25 cellular contexts compared by ENCODE assay signal in genomic region chr14:30382221-30382620, GRCh38.
DNase-seq lines count a peak whose midpoint lies in the region; ATAC-seq and TF ChIP-seq lines count a peak whose summit lies in the region.
"Had no signal": no experiment of that assay in that cellular context is flagged by ENCODE, and none has a peak within 500 bp of the region (broad histone marks: within the 10 kb centered on the region; RNA-seq: fewer than 3 reads in every experiment).

No MANE protein-coding gene starts in this region.

- no peaks in the 10 kb centered on the region for H3K36me3 Mint-ChIP-seq in nephron (ENCODE audit: low read depth)
- H3K36me3 Mint-ChIP-seq: CD14-positive monocyte; CD4-positive, alpha-beta memory T cell; CD4-positive, CD25-positive, alpha-beta regulatory T cell; CD8-positive, alpha-beta memory T cell had no signal

- peaks cover 20% of the 10 kb centered on the region for H3K4me1 Mint-ChIP-seq in nephron
- H3K4me1 Mint-ChIP-seq: CD14-positive monocyte; CD4-positive, alpha-beta memory T cell; CD4-positive, CD25-positive, alpha-beta regulatory T cell; CD8-positive, alpha-beta memory T cell had no signal

- peaks cover 3% of the 10 kb centered on the region for H3K9me3 Mint-ChIP-seq in nephron
- H3K9me3 Mint-ChIP-seq: CD14-positive monocyte; CD4-positive, alpha-beta memory T cell had no signal

- no peak for TF ChIP-seq CTCF in nephron (IDR thresholded peaks at IDR 0.05; ENCODE audit: unreplicated experiment in 3 of 3)

- no peaks in the 10 kb centered on the region for H3K36me3 ChIP-seq in MG63
- H3K36me3 ChIP-seq in adipocyte (ENCODE audit: control insufficient read depth, insufficient read depth, low read length, severe bottlenecking), result no peaks in the 10 kb centered on the region
- H3K36me3 ChIP-seq: BE2C, BLaER1 had no signal

- H3K27me3 ChIP-seq in MG63 (no peaks in the 10 kb centered on the region), adipocyte (replicated peaks; ENCODE audit: control insufficient read depth, insufficient read depth, low read length) (no peaks in the 10 kb centered on the region)
- H3K27me3 ChIP-seq: BLaER1 had no signal

- DNase-seq in MG63 (peak; percentile 51), NCI-H446 treated with DMSO at 0.1 percent for 48 hours (lab: John Stamatoyannopoulos, UW) (peak; percentile 73), adipocyte (ENCODE audit: low read depth) (peak; percentile 1), NCI-H2196 treated with DMSO at 0.1 percent for 48 hours (lab: John Stamatoyannopoulos, UW; ENCODE audit: unreplicated experiment) (no peak), HuH-7.5 (ENCODE audit: low spot score) (no peak)
- DNase-seq: 8988T; ACHN; BE2C; C1 segment of cervical spinal cord; CD4-positive, alpha-beta memory T cell; CD4-positive, CD25-positive, alpha-beta regulatory T cell; CD8-positive, alpha-beta memory T cell; COR-L47; DMS 273 treated with DMSO at 0.1 percent for 48 hours; DMS153; DMS53; DMS79; DND-41; EL; GDM1 had no signal

- H3K27me3 Mint-ChIP-seq in nephron (ENCODE audit: low read depth), result peaks cover 5% of the 10 kb centered on the region

- ATAC-seq in HG02763 (IDR thresholded peaks at IDR 0.05; ENCODE audit: unreplicated experiment), result no peak
- ATAC-seq: GM12878 had no signal

- H3K4me3 ChIP-seq in MG63 (no peak overlapping the region), adipocyte (ENCODE audit: low read length) (no peak overlapping the region)
- H3K4me3 ChIP-seq: BLaER1, GM12878 had no signal

- H3K4me3 Mint-ChIP-seq in nephron, result no peak overlapping the region
- H3K4me3 Mint-ChIP-seq: CD14-positive monocyte; CD4-positive, alpha-beta memory T cell; CD4-positive, CD25-positive, alpha-beta regulatory T cell; CD8-positive, alpha-beta memory T cell had no signal

- H3K9me3 ChIP-seq in MG63 (no peaks in the 10 kb centered on the region), adipocyte (ENCODE audit: control insufficient read depth, low read length) (no peaks in the 10 kb centered on the region)
- H3K9me3 ChIP-seq: BE2C, BLaER1 had no signal

- peaks cover 19% of the 10 kb centered on the region for H3K4me1 ChIP-seq in adipocyte (ENCODE audit: control insufficient read depth, insufficient read depth, low read length)
- H3K4me1 ChIP-seq: BE2C, BLaER1 had no signal

- peak overlapping the region in 2 of 3 experiments; percentile 63 to 66 for H3K27ac Mint-ChIP-seq in nephron
- H3K27ac Mint-ChIP-seq: CD14-positive monocyte; CD4-positive, alpha-beta memory T cell; CD4-positive, CD25-positive, alpha-beta regulatory T cell; CD8-positive, alpha-beta memory T cell had no signal

- no peak overlapping the region for H3K9ac ChIP-seq in adipocyte (ENCODE audit: low read length)
- H3K9ac ChIP-seq: BLaER1 had no signal

Comparison
In these comparisons a context has a peak if more than half of its experiments do, and no peak if none do; other contexts are left out.
1. DNase-seq: peak in MG63 (single experiment), NCI-H446 treated with DMSO at 0.1 percent for 48 hours (single experiment) and adipocyte (single experiment); none in NCI-H2196 treated with DMSO at 0.1 percent for 48 hours (single experiment) and HuH-7.5 (single experiment).